Comparison of ENCODE assay signal across 8 cellular contexts in the genomic region with DNA sequence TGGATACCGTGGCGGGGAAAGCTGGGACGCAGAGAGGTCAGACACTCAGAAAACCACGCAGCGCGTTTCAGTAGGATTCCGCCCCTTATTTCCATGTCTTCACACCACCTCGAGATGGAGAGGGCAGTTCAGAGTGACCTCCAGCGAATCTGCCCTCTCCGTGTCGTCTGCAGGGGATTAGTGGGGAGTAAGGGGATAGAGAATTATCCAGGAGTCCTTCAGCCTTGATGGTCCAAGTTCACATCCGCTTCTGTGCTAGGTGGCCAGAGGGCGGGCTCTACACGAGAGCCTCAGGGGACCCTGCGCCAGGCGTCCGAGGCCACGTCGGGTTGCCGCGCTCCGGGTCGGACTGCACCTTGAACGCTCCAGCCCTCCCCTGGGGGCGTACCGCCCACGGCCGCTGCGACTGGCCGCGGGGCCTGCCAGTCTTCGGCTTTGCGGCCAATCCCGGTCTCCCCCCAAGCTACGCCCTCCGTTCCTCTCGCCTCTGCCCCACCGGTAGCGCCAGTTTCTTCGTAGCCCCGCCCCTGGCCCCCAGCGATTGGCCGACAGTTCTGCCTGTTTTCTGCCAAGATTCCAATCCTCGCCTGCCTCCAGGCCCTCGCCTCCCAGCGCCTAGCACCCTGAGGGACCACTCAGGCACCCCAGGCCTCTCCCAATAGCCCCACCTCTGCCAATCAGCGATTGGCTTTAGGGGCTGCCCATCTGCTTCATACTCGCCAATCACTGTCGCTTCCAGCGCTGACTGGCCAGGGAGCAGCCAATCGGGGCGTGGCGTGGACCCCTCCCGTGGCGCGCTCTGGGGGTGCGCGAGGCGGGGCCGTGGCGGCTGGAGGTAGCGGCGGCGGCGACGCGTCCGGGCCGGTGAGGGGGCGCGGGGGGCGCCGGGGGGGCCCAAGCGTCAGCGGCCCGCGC. TPM values are rescaled to one million over a fixed set of nuclear protein-coding genes. Genes with fewer than 3 reads are reported as not detected.
DNase-seq lines count a peak whose midpoint lies in the region; ATAC-seq and TF ChIP-seq lines count a peak whose summit lies in the region.

A gene with protein sequence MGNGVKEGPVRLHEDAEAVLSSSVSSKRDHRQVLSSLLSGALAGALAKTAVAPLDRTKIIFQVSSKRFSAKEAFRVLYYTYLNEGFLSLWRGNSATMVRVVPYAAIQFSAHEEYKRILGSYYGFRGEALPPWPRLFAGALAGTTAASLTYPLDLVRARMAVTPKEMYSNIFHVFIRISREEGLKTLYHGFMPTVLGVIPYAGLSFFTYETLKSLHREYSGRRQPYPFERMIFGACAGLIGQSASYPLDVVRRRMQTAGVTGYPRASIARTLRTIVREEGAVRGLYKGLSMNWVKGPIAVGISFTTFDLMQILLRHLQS (plus strand): TSS at position 812 of the 915 bp plus-strand sequence. CDS start 32,131 bp downstream, outside the sequence.

- CTCF ChIA-PET in AG04449 (lab: Yijun Ruan, JAX) (interaction anchor here (0.7 to 1.4 kb wide), 3 partner anchors 9 to 111 kb away, joined by 3 to 7 read pairs (median 6); no protein-coding TSS in a partner anchor), WTC11 (lab: Charles Lee) (interaction anchor here (0.5 to 1.8 kb wide), 12 partner anchors 9 to 533 kb away, joined by 3 to 9 read pairs (median 4); no protein-coding TSS in a partner anchor)

- H3F3A ChIP-seq in smooth muscle cell (ENCODE audit: low read depth): peaks cover 7% of the 10 kb centered on the region

- H3K79me2 ChIP-seq in smooth muscle cell (ENCODE audit: low read depth): no peaks in the 10 kb centered on the region

- H3K9me3 ChIP-seq in smooth muscle cell (replicated peaks; ENCODE audit: low read depth): no peaks in the 10 kb centered on the region

- H2AFZ ChIP-seq in smooth muscle cell (ENCODE audit: low read depth): peak within 1 kb of the TSS; percentile 48

- H3K4me2 ChIP-seq in smooth muscle cell: peak within 1 kb of the TSS; percentile 91

- peak within 1 kb of the TSS; percentile 74 for H3K4me3 ChIP-seq in AG04449 (ENCODE audit: low read depth, low read length)
- peak within 1 kb of the TSS; percentile 76 to 85 for H3K4me3 ChIP-seq in cardiac fibroblast (replicated peaks in 1 of 2; ENCODE audit: low read depth in 2 of 2, low read length in 2 of 2)
- peak within 1 kb of the TSS; percentile 54 for H3K4me3 ChIP-seq in smooth muscle cell

- H3K36me3 ChIP-seq in smooth muscle cell (ENCODE audit: low read depth): no peaks in the 10 kb centered on the region

- H3K4me1 ChIP-seq in smooth muscle cell (ENCODE audit: low read depth): peaks cover 6% of the 10 kb centered on the region

- H3K27ac Mint-ChIP-seq in WTC11: peak within 1 kb of the TSS; percentile 6

- 5% methylated on average over 61 of the region's 77 CpGs for WGBS in smooth muscle cell (ENCODE audit: low lambda C conversion rate)

- H3K4me1 Mint-ChIP-seq in WTC11: peaks cover 19% of the 10 kb centered on the region

- POLR2A ChIA-PET in AG04449 (lab: Yijun Ruan, JAX) (no interaction called here), WTC11 (lab: Charles Lee) (interaction anchor here (0.6 kb wide), 1 partner anchor 9 kb away, joined by 5 read pairs; no protein-coding TSS in a partner anchor)

- H3K9ac ChIP-seq in smooth muscle cell (ENCODE audit: low read depth): no peak within 1 kb of the TSS

- no peaks in the 10 kb centered on the region for H3K27me3 ChIP-seq in smooth muscle cell (ENCODE audit: low read depth)

- peaks cover 61% of the 10 kb centered on the region for H3K27me3 Mint-ChIP-seq in WTC11 (ENCODE audit: low read depth)

- no peak within 1 kb of the TSS for H3K27ac ChIP-seq in smooth muscle cell (ENCODE audit: low read depth)

- ATAC-seq in GM18909 (IDR thresholded peaks at IDR 0.05; ENCODE audit: poor library complexity, unreplicated experiment) (peak; percentile 93), HG03175 (IDR thresholded peaks at IDR 0.05; ENCODE audit: unreplicated experiment) (peak; percentile 91), WTC11 (peak; percentile 96)

- no peak for TF ChIP-seq CTCF in AG04449 (IDR thresholded peaks at IDR 0.05; ENCODE audit: insufficient read depth, low read length, missing control alignments)
- no peak for TF ChIP-seq CTCF in WTC11 (IDR thresholded peaks at IDR 0.05)
- no peak for TF ChIP-seq CTCF in cardiac fibroblast (IDR thresholded peaks at IDR 0.05; ENCODE audit: low read depth, low read length)
- no peak for TF ChIP-seq CTCF in smooth muscle cell (IDR thresholded peaks at IDR 0.05; ENCODE audit: borderline replicate concordance, insufficient read depth, poor library complexity, severe bottlenecking)

- DNase-seq in AG04449 (ENCODE audit: low read depth, low spot score): peak; percentile 98
- DNase-seq in NCI-H226: peak; percentile 100
- DNase-seq in WTC11 (ENCODE audit: low spot score): peak; percentile 100
- DNase-seq in cardiac fibroblast (ENCODE audit: low read depth in 2 of 2): peak; percentile 100
- peak; percentile 100 for DNase-seq in iPS-NIHi7 (ENCODE audit: extremely low spot score)
- DNase-seq in smooth muscle cell (lab: John Stamatoyannopoulos, UW; ENCODE audit: unreplicated experiment): peak; percentile 96

- H3K4me3 Mint-ChIP-seq in WTC11: peak within 1 kb of the TSS; percentile 71

- H3K9me3 Mint-ChIP-seq in WTC11: no peaks in the 10 kb centered on the region

- H3K36me3 Mint-ChIP-seq in WTC11: no peaks in the 10 kb centered on the region

- H4K20me1 ChIP-seq in smooth muscle cell (ENCODE audit: low read depth): peaks cover 8% of the 10 kb centered on the region

TF ChIP-seq in WTC11, 78 proteins besides CTCF, POLR2A, EP300 and RAD21 (continues in another document):
- no peak for TF ChIP-seq JUN (CRISPR knock-in tag; IDR thresholded peaks at IDR 0.05)
- no peak for TF ChIP-seq PRRX2 (CRISPR knock-in tag; IDR thresholded peaks at IDR 0.05)
- no peak for TF ChIP-seq NR1H2 (CRISPR knock-in tag; IDR thresholded peaks at IDR 0.05)
- TF ChIP-seq, protein P1, sequence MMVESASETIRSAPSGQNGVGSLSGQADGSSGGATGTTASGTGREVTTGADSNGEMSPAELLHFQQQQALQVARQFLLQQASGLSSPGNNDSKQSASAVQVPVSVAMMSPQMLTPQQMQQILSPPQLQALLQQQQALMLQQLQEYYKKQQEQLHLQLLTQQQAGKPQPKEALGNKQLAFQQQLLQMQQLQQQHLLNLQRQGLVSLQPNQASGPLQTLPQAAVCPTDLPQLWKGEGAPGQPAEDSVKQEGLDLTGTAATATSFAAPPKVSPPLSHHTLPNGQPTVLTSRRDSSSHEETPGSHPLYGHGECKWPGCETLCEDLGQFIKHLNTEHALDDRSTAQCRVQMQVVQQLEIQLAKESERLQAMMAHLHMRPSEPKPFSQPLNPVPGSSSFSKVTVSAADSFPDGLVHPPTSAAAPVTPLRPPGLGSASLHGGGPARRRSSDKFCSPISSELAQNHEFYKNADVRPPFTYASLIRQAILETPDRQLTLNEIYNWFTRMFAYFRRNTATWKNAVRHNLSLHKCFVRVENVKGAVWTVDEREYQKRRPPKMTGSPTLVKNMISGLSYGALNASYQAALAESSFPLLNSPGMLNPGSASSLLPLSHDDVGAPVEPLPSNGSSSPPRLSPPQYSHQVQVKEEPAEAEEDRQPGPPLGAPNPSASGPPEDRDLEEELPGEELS (CRISPR knock-in tag; IDR thresholded peaks at IDR 0.05): 0 out of 2 replicates have a peak, but pooled peaks have one; percentile 52
- TF ChIP-seq OVOL2 (CRISPR knock-in tag; IDR thresholded peaks at IDR 0.05; ENCODE audit: borderline replicate concordance): no peak
- TF ChIP-seq, protein P2, sequence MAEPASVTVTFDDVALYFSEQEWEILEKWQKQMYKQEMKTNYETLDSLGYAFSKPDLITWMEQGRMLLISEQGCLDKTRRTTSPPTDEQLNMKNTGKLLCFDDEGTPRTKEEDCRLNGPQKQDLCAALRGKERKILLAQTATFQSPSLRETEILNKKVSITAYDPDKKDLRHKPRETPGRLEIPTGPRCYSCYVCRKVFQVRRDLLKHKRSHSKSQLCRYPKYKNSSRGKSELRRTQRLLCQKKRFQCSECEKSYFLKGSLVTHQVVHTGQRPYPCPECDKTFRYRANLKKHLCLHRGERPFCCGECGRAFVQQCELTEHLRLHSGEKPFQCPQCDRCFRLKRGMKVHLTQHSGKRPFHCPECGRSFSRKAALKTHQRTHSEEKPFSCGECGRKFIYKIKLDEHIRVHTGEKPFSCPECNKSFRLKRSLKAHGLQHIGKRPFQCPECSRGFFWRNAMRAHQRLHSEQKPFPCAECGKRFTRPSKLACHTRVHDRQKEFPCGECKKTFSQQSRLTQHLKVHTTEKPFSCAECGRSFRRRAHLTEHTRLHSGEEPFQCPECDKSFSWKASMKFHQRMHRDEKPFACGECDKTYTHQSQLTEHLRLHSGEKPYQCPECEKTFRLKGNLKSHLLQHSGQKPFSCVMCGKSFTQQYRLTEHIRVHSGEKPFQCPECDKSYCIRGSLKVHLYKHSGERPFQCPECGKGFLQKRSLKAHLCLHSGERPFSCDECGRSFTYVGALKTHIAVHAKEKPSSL (CRISPR knock-in tag; conservative IDR thresholded peaks at IDR 0.05): no peak
- TF ChIP-seq, protein P3, sequence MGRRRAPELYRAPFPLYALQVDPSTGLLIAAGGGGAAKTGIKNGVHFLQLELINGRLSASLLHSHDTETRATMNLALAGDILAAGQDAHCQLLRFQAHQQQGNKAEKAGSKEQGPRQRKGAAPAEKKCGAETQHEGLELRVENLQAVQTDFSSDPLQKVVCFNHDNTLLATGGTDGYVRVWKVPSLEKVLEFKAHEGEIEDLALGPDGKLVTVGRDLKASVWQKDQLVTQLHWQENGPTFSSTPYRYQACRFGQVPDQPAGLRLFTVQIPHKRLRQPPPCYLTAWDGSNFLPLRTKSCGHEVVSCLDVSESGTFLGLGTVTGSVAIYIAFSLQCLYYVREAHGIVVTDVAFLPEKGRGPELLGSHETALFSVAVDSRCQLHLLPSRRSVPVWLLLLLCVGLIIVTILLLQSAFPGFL (CRISPR knock-in tag; IDR thresholded peaks at IDR 0.05; ENCODE audit: borderline replicate concordance): no peak
- TF ChIP-seq NFYB (CRISPR knock-in tag; conservative IDR thresholded peaks at IDR 0.05; ENCODE audit: low read depth): peak; percentile 99
- TF ChIP-seq GRHL2 (CRISPR knock-in tag; IDR thresholded peaks at IDR 0.05; ENCODE audit: insufficient replicate concordance, severe bottlenecking): no peak
- TF ChIP-seq, protein P4, sequence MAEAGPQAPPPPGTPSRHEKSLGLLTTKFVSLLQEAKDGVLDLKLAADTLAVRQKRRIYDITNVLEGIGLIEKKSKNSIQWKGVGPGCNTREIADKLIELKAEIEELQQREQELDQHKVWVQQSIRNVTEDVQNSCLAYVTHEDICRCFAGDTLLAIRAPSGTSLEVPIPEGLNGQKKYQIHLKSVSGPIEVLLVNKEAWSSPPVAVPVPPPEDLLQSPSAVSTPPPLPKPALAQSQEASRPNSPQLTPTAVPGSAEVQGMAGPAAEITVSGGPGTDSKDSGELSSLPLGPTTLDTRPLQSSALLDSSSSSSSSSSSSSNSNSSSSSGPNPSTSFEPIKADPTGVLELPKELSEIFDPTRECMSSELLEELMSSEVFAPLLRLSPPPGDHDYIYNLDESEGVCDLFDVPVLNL (CRISPR knock-in tag; IDR thresholded peaks at IDR 0.05; ENCODE audit: borderline replicate concordance, low read depth): no peak
- TF ChIP-seq SP1 (CRISPR knock-in tag; conservative IDR thresholded peaks at IDR 0.05): peak; percentile 99

RNA-seq across cellular contexts. Expression of the gene that starts here (rescaled TPM):
- total RNA-seq in WTC11 (2021): 8.1 to 9.2 TPM (median 8.7 TPM) in 3 replicates
- 8.1 and 11.8 TPM in 2 replicates for total RNA-seq in smooth muscle cell
- polyA plus RNA-seq in smooth muscle cell: 14.4 and 18.9 TPM in 2 replicates
